In the genomic region with DNA sequence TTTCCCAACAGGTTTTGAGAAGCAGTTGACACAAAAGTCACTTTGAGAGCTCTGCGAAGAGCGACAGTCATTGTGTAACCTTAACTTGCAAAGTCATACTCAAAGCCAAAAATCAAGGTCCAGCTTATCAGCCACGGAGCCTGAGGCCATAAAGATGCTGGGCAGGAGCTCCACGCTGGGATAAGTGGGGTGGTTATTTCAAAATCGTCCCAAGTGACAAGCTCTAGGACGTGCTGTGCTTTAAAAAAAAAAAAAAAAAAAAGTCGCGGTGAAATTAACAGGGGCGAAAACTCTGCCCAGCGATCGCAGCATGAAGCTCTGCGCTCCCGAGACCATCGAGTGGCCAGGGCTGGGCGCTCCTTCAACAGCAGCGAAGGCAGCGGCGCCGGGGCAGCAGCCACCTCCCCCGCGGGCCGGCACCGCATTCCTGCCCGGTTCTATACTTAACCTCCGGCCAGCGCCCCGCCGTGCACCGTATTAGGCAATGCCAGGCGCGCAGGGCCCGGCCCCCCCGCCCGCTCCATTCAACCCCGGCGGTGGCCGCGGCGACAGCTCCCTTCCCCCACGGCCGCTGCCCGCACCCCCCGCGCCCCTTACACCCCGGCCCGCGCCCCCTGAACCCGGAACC, we compare ENCODE assay signal across 1 cellular context.
TF ChIP-seq lines count a peak whose summit lies in the region.

No MANE protein-coding gene starts in this region.

TF ChIP-seq in HepG2, 621 proteins besides CTCF, POLR2A, EP300 and RAD21 (continued from another document):
- TF ChIP-seq ZNF639 (CRISPR knock-in tag; conservative IDR thresholded peaks at IDR 0.05) (peak; percentile 72; the same call in 1 of the 2 replicates), XRCC5 (optimal IDR thresholded peaks at IDR 0.05; ENCODE audit: low read length) (peak; percentile 72), PLRG1 (conservative IDR thresholded peaks at IDR 0.05) (no peak), PHF5A (CRISPR knock-in tag; IDR thresholded peaks at IDR 0.05; ENCODE audit: low read depth, unreplicated experiment) (peak; percentile 0), IRF2 (CRISPR knock-in tag; IDR thresholded peaks at IDR 0.05) (0 out of 2 replicates have a peak, but pooled peaks have one; percentile 4)
